Comparison of ENCODE assay signal across 1 cellular context in the genomic region with DNA sequence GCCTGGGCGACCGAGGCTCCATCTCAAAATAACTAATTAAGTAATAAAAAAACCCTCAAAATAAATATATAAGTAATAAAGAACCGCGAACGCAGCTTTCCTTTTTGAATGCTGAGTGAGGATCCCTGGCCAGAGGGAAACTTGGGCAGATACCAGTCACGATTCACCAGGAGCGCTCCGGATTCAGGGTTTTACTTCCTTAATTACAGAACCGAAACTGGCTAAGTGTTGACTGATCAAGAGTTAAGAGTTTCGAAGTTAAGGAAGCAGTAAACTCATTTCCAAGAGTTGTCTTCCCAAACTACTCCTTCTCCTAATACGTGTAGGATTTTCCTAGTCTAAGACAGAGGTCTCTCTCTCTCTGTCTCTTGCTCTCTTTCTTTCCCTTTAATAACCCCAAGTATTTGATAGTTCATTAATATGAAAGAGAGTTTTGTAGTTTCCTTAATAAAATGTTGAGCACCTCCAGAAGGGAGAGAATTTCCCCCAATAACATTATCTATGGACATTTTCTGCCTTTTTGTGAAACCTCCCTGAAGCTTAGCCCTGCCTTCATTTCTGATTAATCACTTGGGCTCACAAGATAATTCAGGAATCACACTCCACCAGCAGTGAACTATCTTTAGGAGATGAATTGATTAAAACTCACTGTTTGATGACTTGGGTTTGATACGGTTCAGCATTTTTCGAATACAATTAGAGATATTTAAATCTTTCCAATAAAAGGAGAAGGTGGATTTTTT.
A peak's percentile ranks its signal among the peaks of the same experiment; 100 is the strongest.
TF ChIP-seq lines count a peak whose summit lies in the region.

No MANE protein-coding gene starts in this region.

TF ChIP-seq in K562, 482 proteins besides CTCF, POLR2A, EP300 and RAD21 (continued from another document and continues in another):
- TF ChIP-seq, protein P1, sequence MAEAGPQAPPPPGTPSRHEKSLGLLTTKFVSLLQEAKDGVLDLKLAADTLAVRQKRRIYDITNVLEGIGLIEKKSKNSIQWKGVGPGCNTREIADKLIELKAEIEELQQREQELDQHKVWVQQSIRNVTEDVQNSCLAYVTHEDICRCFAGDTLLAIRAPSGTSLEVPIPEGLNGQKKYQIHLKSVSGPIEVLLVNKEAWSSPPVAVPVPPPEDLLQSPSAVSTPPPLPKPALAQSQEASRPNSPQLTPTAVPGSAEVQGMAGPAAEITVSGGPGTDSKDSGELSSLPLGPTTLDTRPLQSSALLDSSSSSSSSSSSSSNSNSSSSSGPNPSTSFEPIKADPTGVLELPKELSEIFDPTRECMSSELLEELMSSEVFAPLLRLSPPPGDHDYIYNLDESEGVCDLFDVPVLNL (CRISPR knock-in tag; IDR thresholded peaks at IDR 0.05; ENCODE audit: low read depth): no peak
- TF ChIP-seq CHD4 (IDR thresholded peaks at IDR 0.05; ENCODE audit: insufficient read depth, insufficient replicate concordance, low read depth, low read length, poor library complexity, severe bottlenecking) (no peak), FIP1L1 (IDR thresholded peaks at IDR 0.05; ENCODE audit: low read depth, low read length, poor library complexity, severe bottlenecking) (no peak), RBM25 (IDR thresholded peaks at IDR 0.05; ENCODE audit: low read depth, low read length, severe bottlenecking) (no peak), ZNF212 (CRISPR knock-in tag; IDR thresholded peaks at IDR 0.05) (no peak), SMARCB1 (IDR thresholded peaks at IDR 0.05; ENCODE audit: insufficient read length, low read depth) (no peak), SREBF1 (IDR thresholded peaks at IDR 0.05; ENCODE audit: borderline replicate concordance, low read depth, low read length) (no peak), CBFA2T3 (IDR thresholded peaks at IDR 0.05) (peak; percentile 60), GTF2A2 (tag; IDR thresholded peaks at IDR 0.05) (no peak), ELF1 (tag; IDR thresholded peaks at IDR 0.05) (peak; percentile 38), DPF2 (IDR thresholded peaks at IDR 0.05) (peak; percentile 52; the same call in 1 of the 2 replicates), STAT5A (IDR thresholded peaks at IDR 0.05; ENCODE audit: borderline replicate concordance, low read length) (no peak), ZNF589 (CRISPR knock-in tag; IDR thresholded peaks at IDR 0.05; ENCODE audit: low read depth) (peak; percentile 69; the same call in 1 of the 2 replicates), NR1H2 (CRISPR knock-in tag; IDR thresholded peaks at IDR 0.05) (no peak), TOE1 (IDR thresholded peaks at IDR 0.05; ENCODE audit: borderline replicate concordance) (0 out of 2 replicates have a peak, but pooled peaks have one; percentile 7), TOE1 (CRISPR knock-in tag; IDR thresholded peaks at IDR 0.05; ENCODE audit: borderline replicate concordance, low read depth) (no peak), ARID1B (IDR thresholded peaks at IDR 0.05) (peak; percentile 54; the same call in 1 of the 2 replicates), FOXK1 (CRISPR knock-in tag; IDR thresholded peaks at IDR 0.05; ENCODE audit: borderline replicate concordance) (no peak), PYGO2 (tag; IDR thresholded peaks at IDR 0.05) (no peak), ZNF57 (CRISPR knock-in tag; IDR thresholded peaks at IDR 0.05) (no peak), ZNF766 (CRISPR knock-in tag; conservative IDR thresholded peaks at IDR 0.05) (no peak), PML (IDR thresholded peaks at IDR 0.05; ENCODE audit: low read length) (no peak), ZKSCAN8 (CRISPR knock-in tag; IDR thresholded peaks at IDR 0.05) (peak; percentile 19; the same call in 1 of the 2 replicates), EWSR1 (IDR thresholded peaks at IDR 0.05; ENCODE audit: borderline replicate concordance, low read depth, partially characterized antibody) (peak; percentile 86), CBFA2T2 (conservative IDR thresholded peaks at IDR 0.05) (0 out of 2 replicates have a peak, but pooled peaks have one; percentile 17), LARP7 (IDR thresholded peaks at IDR 0.05) (no peak), PRMT5 (CRISPR knock-in tag; IDR thresholded peaks at IDR 0.05) (no peak), ZNF12 (CRISPR knock-in tag; IDR thresholded peaks at IDR 0.05) (no peak), TBP (optimal IDR thresholded peaks at IDR 0.05; ENCODE audit: low read depth, low read length) (no peak), ZNF707 (CRISPR knock-in tag; conservative IDR thresholded peaks at IDR 0.05) (no peak), CEBPB (tag; IDR thresholded peaks at IDR 0.05) (no peak)
- TF ChIP-seq, protein P2, sequence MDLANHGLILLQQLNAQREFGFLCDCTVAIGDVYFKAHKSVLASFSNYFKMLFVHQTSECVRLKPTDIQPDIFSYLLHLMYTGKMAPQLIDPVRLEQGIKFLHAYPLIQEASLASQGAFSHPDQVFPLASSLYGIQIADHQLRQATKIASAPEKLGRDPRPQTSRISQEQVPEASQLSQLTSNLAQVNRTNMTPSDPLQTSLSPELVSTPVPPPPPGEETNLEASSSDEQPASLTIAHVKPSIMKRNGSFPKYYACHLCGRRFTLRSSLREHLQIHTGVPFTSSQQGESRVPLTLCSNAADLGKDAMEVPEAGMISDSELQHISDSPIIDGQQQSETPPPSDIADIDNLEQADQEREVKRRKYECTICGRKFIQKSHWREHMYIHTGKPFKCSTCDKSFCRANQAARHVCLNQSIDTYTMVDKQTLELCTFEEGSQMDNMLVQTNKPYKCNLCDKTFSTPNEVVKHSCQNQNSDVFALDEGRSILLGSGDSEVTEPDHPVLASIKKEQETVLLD (IDR thresholded peaks at IDR 0.05): 0 out of 2 replicates have a peak, but pooled peaks have one; percentile 8
- TF ChIP-seq, protein P3, sequence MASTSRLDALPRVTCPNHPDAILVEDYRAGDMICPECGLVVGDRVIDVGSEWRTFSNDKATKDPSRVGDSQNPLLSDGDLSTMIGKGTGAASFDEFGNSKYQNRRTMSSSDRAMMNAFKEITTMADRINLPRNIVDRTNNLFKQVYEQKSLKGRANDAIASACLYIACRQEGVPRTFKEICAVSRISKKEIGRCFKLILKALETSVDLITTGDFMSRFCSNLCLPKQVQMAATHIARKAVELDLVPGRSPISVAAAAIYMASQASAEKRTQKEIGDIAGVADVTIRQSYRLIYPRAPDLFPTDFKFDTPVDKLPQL (IDR thresholded peaks at IDR 0.05; ENCODE audit: extremely low read depth, insufficient read length): no peak
- TF ChIP-seq, protein P4, sequence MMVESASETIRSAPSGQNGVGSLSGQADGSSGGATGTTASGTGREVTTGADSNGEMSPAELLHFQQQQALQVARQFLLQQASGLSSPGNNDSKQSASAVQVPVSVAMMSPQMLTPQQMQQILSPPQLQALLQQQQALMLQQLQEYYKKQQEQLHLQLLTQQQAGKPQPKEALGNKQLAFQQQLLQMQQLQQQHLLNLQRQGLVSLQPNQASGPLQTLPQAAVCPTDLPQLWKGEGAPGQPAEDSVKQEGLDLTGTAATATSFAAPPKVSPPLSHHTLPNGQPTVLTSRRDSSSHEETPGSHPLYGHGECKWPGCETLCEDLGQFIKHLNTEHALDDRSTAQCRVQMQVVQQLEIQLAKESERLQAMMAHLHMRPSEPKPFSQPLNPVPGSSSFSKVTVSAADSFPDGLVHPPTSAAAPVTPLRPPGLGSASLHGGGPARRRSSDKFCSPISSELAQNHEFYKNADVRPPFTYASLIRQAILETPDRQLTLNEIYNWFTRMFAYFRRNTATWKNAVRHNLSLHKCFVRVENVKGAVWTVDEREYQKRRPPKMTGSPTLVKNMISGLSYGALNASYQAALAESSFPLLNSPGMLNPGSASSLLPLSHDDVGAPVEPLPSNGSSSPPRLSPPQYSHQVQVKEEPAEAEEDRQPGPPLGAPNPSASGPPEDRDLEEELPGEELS (CRISPR knock-in tag; IDR thresholded peaks at IDR 0.05; ENCODE audit: borderline replicate concordance): no peak
- TF ChIP-seq, protein P5, sequence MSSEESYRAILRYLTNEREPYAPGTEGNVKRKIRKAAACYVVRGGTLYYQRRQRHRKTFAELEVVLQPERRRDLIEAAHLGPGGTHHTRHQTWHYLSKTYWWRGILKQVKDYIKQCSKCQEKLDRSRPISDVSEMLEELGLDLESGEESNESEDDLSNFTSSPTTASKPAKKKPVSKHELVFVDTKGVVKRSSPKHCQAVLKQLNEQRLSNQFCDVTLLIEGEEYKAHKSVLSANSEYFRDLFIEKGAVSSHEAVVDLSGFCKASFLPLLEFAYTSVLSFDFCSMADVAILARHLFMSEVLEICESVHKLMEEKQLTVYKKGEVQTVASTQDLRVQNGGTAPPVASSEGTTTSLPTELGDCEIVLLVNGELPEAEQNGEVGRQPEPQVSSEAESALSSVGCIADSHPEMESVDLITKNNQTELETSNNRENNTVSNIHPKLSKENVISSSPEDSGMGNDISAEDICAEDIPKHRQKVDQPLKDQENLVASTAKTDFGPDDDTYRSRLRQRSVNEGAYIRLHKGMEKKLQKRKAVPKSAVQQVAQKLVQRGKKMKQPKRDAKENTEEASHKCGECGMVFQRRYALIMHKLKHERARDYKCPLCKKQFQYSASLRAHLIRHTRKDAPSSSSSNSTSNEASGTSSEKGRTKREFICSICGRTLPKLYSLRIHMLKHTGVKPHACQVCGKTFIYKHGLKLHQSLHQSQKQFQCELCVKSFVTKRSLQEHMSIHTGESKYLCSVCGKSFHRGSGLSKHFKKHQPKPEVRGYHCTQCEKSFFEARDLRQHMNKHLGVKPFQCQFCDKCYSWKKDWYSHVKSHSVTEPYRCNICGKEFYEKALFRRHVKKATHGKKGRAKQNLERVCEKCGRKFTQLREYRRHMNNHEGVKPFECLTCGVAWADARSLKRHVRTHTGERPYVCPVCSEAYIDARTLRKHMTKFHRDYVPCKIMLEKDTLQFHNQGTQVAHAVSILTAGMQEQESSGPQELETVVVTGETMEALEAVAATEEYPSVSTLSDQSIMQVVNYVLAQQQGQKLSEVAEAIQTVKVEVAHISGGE (CRISPR knock-in tag; IDR thresholded peaks at IDR 0.05): peak in 1 of 3 experiments; percentile 95; a peak in 2 of 6 replicates
- TF ChIP-seq, protein P6, sequence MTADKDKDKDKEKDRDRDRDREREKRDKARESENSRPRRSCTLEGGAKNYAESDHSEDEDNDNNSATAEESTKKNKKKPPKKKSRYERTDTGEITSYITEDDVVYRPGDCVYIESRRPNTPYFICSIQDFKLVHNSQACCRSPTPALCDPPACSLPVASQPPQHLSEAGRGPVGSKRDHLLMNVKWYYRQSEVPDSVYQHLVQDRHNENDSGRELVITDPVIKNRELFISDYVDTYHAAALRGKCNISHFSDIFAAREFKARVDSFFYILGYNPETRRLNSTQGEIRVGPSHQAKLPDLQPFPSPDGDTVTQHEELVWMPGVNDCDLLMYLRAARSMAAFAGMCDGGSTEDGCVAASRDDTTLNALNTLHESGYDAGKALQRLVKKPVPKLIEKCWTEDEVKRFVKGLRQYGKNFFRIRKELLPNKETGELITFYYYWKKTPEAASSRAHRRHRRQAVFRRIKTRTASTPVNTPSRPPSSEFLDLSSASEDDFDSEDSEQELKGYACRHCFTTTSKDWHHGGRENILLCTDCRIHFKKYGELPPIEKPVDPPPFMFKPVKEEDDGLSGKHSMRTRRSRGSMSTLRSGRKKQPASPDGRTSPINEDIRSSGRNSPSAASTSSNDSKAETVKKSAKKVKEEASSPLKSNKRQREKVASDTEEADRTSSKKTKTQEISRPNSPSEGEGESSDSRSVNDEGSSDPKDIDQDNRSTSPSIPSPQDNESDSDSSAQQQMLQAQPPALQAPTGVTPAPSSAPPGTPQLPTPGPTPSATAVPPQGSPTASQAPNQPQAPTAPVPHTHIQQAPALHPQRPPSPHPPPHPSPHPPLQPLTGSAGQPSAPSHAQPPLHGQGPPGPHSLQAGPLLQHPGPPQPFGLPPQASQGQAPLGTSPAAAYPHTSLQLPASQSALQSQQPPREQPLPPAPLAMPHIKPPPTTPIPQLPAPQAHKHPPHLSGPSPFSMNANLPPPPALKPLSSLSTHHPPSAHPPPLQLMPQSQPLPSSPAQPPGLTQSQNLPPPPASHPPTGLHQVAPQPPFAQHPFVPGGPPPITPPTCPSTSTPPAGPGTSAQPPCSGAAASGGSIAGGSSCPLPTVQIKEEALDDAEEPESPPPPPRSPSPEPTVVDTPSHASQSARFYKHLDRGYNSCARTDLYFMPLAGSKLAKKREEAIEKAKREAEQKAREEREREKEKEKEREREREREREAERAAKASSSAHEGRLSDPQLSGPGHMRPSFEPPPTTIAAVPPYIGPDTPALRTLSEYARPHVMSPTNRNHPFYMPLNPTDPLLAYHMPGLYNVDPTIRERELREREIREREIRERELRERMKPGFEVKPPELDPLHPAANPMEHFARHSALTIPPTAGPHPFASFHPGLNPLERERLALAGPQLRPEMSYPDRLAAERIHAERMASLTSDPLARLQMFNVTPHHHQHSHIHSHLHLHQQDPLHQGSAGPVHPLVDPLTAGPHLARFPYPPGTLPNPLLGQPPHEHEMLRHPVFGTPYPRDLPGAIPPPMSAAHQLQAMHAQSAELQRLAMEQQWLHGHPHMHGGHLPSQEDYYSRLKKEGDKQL (CRISPR knock-in tag; IDR thresholded peaks at IDR 0.05; ENCODE audit: borderline replicate concordance): no peak
- TF ChIP-seq, protein P7, sequence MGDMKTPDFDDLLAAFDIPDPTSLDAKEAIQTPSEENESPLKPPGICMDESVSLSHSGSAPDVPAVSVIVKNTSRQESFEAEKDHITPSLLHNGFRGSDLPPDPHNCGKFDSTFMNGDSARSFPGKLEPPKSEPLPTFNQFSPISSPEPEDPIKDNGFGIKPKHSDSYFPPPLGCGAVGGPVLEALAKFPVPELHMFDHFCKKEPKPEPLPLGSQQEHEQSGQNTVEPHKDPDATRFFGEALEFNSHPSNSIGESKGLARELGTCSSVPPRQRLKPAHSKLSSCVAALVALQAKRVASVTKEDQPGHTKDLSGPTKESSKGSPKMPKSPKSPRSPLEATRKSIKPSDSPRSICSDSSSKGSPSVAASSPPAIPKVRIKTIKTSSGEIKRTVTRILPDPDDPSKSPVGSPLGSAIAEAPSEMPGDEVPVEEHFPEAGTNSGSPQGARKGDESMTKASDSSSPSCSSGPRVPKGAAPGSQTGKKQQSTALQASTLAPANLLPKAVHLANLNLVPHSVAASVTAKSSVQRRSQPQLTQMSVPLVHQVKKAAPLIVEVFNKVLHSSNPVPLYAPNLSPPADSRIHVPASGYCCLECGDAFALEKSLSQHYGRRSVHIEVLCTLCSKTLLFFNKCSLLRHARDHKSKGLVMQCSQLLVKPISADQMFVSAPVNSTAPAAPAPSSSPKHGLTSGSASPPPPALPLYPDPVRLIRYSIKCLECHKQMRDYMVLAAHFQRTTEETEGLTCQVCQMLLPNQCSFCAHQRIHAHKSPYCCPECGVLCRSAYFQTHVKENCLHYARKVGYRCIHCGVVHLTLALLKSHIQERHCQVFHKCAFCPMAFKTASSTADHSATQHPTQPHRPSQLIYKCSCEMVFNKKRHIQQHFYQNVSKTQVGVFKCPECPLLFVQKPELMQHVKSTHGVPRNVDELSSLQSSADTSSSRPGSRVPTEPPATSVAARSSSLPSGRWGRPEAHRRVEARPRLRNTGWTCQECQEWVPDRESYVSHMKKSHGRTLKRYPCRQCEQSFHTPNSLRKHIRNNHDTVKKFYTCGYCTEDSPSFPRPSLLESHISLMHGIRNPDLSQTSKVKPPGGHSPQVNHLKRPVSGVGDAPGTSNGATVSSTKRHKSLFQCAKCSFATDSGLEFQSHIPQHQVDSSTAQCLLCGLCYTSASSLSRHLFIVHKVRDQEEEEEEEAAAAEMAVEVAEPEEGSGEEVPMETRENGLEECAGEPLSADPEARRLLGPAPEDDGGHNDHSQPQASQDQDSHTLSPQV (IDR thresholded peaks at IDR 0.05): 0 out of 2 replicates have a peak, but pooled peaks have one; percentile 55
- TF ChIP-seq, protein P8, sequence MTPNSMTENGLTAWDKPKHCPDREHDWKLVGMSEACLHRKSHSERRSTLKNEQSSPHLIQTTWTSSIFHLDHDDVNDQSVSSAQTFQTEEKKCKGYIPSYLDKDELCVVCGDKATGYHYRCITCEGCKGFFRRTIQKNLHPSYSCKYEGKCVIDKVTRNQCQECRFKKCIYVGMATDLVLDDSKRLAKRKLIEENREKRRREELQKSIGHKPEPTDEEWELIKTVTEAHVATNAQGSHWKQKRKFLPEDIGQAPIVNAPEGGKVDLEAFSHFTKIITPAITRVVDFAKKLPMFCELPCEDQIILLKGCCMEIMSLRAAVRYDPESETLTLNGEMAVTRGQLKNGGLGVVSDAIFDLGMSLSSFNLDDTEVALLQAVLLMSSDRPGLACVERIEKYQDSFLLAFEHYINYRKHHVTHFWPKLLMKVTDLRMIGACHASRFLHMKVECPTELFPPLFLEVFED (CRISPR knock-in tag; conservative IDR thresholded peaks at IDR 0.05): no peak
